In the genomic region with DNA sequence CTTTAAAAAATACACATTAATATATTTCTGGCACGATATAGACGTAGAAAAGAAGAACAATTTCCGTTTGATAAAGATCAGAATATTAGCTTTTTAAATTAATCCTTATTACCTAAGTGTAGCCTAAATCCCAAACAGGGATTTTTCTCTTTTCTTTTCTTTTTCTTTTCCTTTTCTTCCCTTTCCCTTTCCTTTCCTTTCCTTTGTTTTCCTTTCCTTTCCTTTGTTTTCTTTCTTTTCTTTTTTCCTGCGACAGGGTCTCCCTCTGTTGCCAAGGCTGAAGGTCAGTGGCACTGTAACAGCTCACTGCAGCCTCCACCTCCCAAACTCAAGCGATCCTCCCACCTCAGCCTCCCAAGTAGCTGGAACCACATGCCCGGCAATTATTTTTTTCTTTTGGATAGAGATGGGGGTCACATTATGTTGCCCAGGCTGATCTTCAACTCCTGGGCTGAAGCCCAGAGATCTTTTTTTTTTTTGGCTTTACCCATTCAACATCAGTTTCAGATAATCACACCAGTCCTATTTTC, we compare ENCODE assay signal across 1 cellular context.
TF ChIP-seq lines count a peak whose summit lies in the region.

No MANE protein-coding gene starts in this region.

TF ChIP-seq in K562, 482 proteins besides CTCF, POLR2A, EP300 and RAD21:
- no peak for TF ChIP-seq ZNF280A (IDR thresholded peaks at IDR 0.05; ENCODE audit: low read depth, partially characterized antibody)
- TF ChIP-seq, protein P1, sequence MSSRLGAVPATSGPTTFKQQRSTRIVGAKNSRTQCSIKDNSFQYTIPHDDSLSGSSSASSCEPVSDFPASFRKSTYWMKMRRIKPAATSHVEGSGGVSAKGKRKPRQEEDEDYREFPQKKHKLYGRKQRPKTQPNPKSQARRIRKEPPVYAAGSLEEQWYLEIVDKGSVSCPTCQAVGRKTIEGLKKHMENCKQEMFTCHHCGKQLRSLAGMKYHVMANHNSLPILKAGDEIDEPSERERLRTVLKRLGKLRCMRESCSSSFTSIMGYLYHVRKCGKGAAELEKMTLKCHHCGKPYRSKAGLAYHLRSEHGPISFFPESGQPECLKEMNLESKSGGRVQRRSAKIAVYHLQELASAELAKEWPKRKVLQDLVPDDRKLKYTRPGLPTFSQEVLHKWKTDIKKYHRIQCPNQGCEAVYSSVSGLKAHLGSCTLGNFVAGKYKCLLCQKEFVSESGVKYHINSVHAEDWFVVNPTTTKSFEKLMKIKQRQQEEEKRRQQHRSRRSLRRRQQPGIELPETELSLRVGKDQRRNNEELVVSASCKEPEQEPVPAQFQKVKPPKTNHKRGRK (tag; IDR thresholded peaks at IDR 0.05) = peak; percentile 77
